In genomic region chr9:136683755-136684154, GRCh38 we compare ENCODE assay signal across 28 cellular contexts. TPM values are rescaled to one million over a fixed set of nuclear protein-coding genes. Genes with fewer than 3 reads are reported as not detected.
DNase-seq lines count a peak whose midpoint lies in the region; ATAC-seq, FAIRE-seq and TF ChIP-seq lines count a peak whose summit lies in the region.
"Had no signal": no experiment of that assay in that cellular context is flagged by ENCODE, and none has a peak within 500 bp of the region (broad histone marks: within the 10 kb centered on the region; RNA-seq: fewer than 3 reads in every experiment).

No MANE protein-coding gene starts in this region.

- H3K27ac ChIP-seq in K562 (ENCODE audit: extremely low read depth, low read depth, low read length) (no peak overlapping the region), subcutaneous abdominal adipose tissue (ENCODE audit: low read depth, low read length) (peak overlapping the region; percentile 86), MM.1S (ENCODE audit: low read length) (no peak overlapping the region)
- H3K27ac ChIP-seq: RWPE1, SK-N-MC had no signal

- BruUV-seq in K562 (replicated peaks; lab: Mats Ljungman, UMichigan): no TSS peak

- TF ChIP-seq CTCF in natural killer cell (IDR thresholded peaks at IDR 0.05): no peak
- no peak for TF ChIP-seq CTCF in K562 (IDR thresholded peaks at IDR 0.05 in 2 of 3, conservative IDR thresholded peaks at IDR 0.05 in 1 of 3; ENCODE audit: insufficient read depth in 2 of 3, low read depth in 1 of 3, low read length in 3 of 3)
- no peak for TF ChIP-seq CTCF in nephron (IDR thresholded peaks at IDR 0.05; ENCODE audit: unreplicated experiment in 3 of 3)
- TF ChIP-seq CTCF in MM.1S (IDR thresholded peaks at IDR 0.05; ENCODE audit: low read length): no peak

- TF ChIP-seq POLR2A in K562 (conservative IDR thresholded peaks at IDR 0.05): no peak

- H3K4me1 Mint-ChIP-seq in natural killer cell: peaks cover 7 to 18% of the 10 kb centered on the region in 2 donors
- peaks cover 0 to 8% of the 10 kb centered on the region in 2 donors for H3K4me1 Mint-ChIP-seq in natural killer cell treated with Interleukin-12 subunit alpha and Interleukin-12 subunit beta and Interleukin-15 and Interleukin-18, amount 100 ng/mL, for 72 hours (ENCODE audit: low read depth in 2 of 2)
- no peaks in the 10 kb centered on the region for H3K4me1 Mint-ChIP-seq in nephron

- H3K27me3 ChIP-seq in K562 (ENCODE audit: control insufficient read depth in 2 of 2, insufficient read depth in 2 of 2, low read length in 2 of 2): no peaks in the 10 kb centered on the region
- H3K27me3 ChIP-seq in subcutaneous abdominal adipose tissue (ENCODE audit: control insufficient read depth in 5 of 5, insufficient read depth in 4 of 5, low read length in 5 of 5): no peaks in the 10 kb centered on the region
- peaks cover 91% of the 10 kb centered on the region for H3K27me3 ChIP-seq in MM.1S (replicated peaks; ENCODE audit: insufficient read depth, low read length)

- no peak overlapping the region for H2AFZ ChIP-seq in K562 (ENCODE audit: low read depth, low read length)
- no peak overlapping the region for H2AFZ ChIP-seq in MM.1S (ENCODE audit: low read length)
- H2AFZ ChIP-seq: GM23338 had no signal

- H3K9me3 ChIP-seq in K562 (replicated peaks; ENCODE audit: control insufficient read depth, insufficient read depth, low read depth, low read length) (no peaks in the 10 kb centered on the region), subcutaneous abdominal adipose tissue (ENCODE audit: control insufficient read depth in 5 of 5, low read length in 5 of 5) (no peaks in the 10 kb centered on the region), MM.1S (replicated peaks; ENCODE audit: insufficient read depth, low read length) (no peaks in the 10 kb centered on the region)
- H3K9me3 ChIP-seq: Caco-2, HAP-1 had no signal

- H3K36me3 ChIP-seq in K562 (ENCODE audit: control insufficient read depth, insufficient read depth, low read length) (peaks cover 20% of the 10 kb centered on the region; the same call in 1 of the 3 replicates), subcutaneous abdominal adipose tissue (ENCODE audit: control insufficient read depth in 5 of 5, insufficient read depth in 5 of 5, low read length in 5 of 5) (peaks cover 0 to 11% (median 0%) of the 10 kb centered on the region in 5 donors), MM.1S (replicated peaks; ENCODE audit: insufficient read depth, low read length) (no peaks in the 10 kb centered on the region)
- H3K36me3 ChIP-seq: HAP-1 had no signal

- intact Hi-C loops in natural killer cell (cut with micrococcal nuclease) (no loop called here), K562 (cut with micrococcal nuclease) (no loop called here)

- peaks cover 10 to 83% of the 10 kb centered on the region in 2 experiments; a peak in 4 of 5 replicates for H3K4me1 ChIP-seq in K562 (replicated peaks in 1 of 2; ENCODE audit: control insufficient read depth in 2 of 2, insufficient read depth in 2 of 2, low read length in 2 of 2)
- peaks cover 3 to 91% (median 86%) of the 10 kb centered on the region in 5 donors for H3K4me1 ChIP-seq in subcutaneous abdominal adipose tissue (ENCODE audit: control insufficient read depth in 5 of 5, insufficient read depth in 5 of 5, low read length in 5 of 5)
- H3K4me1 ChIP-seq in MM.1S (ENCODE audit: low read length): no peaks in the 10 kb centered on the region

- peaks cover 6% of the 10 kb centered on the region for H3K9me1 ChIP-seq in K562 (ENCODE audit: control insufficient read depth, insufficient read depth, low read length)

- FAIRE-seq in K562 (lab: Jason Lieb, UNC): no peak
- FAIRE-seq: G401.6 had no signal

- H4K20me1 ChIP-seq in K562 (replicated peaks; ENCODE audit: control insufficient read depth, insufficient read depth, low read length) (peaks cover 6% of the 10 kb centered on the region; the same call in 1 of the 2 replicates), MM.1S (ENCODE audit: insufficient read depth, low read length) (no peaks in the 10 kb centered on the region)

- H3K27me3 Mint-ChIP-seq in natural killer cell (ENCODE audit: low read depth in 2 of 2): no peaks in the 10 kb centered on the region
- no peaks in the 10 kb centered on the region for H3K27me3 Mint-ChIP-seq in natural killer cell treated with Interleukin-12 subunit alpha and Interleukin-12 subunit beta and Interleukin-15 and Interleukin-18, amount 100 ng/mL, for 72 hours
- no peaks in the 10 kb centered on the region for H3K27me3 Mint-ChIP-seq in nephron (ENCODE audit: low read depth)
- H3K27me3 Mint-ChIP-seq: IgD-negative memory B cell had no signal

- H3F3A ChIP-seq in MM.1S (ENCODE audit: insufficient read depth, low read length): no peaks in the 10 kb centered on the region

- no peaks in the 10 kb centered on the region for H3K36me3 Mint-ChIP-seq in natural killer cell
- no peaks in the 10 kb centered on the region for H3K36me3 Mint-ChIP-seq in natural killer cell treated with Interleukin-12 subunit alpha and Interleukin-12 subunit beta and Interleukin-15 and Interleukin-18, amount 100 ng/mL, for 72 hours
- no peaks in the 10 kb centered on the region for H3K36me3 Mint-ChIP-seq in nephron (ENCODE audit: low read depth)
- H3K36me3 Mint-ChIP-seq: CD8-positive, alpha-beta T cell; IgD-negative memory B cell had no signal

- H3K4me3 Mint-ChIP-seq in natural killer cell (peak overlapping the region; percentile 25), nephron (peak overlapping the region in 2 of 3 experiments; percentile 38 to 41)
- no peak overlapping the region for H3K4me3 Mint-ChIP-seq in natural killer cell treated with Interleukin-12 subunit alpha and Interleukin-12 subunit beta and Interleukin-15 and Interleukin-18, amount 100 ng/mL, for 72 hours
- H3K4me3 Mint-ChIP-seq: CD8-positive, alpha-beta T cell; GM23338; HFFc6 had no signal

- H3K9ac ChIP-seq in K562 (ENCODE audit: insufficient read depth in 1 of 2, low read depth in 2 of 2, low read length in 2 of 2) (peak overlapping the region in 1 of 2 experiments; percentile 47; a peak in 2 of 4 replicates), subcutaneous abdominal adipose tissue (ENCODE audit: low read length in 5 of 5) (peak overlapping the region in 3 of 5 donors; percentile 49 to 97 (median 88)), MM.1S (ENCODE audit: low read length) (no peak overlapping the region)

- in situ Hi-C loops in K562 (cut with MboI): no loop called here

- H3K4me2 ChIP-seq in K562 (ENCODE audit: insufficient read depth, low read length) (no peak overlapping the region), MM.1S (ENCODE audit: low read depth, low read length) (no peak overlapping the region)
- H3K4me2 ChIP-seq: GM23338 had no signal

- H3K9me3 Mint-ChIP-seq in natural killer cell (no peaks in the 10 kb centered on the region), nephron (no peaks in the 10 kb centered on the region)
- no peaks in the 10 kb centered on the region for H3K9me3 Mint-ChIP-seq in natural killer cell treated with Interleukin-12 subunit alpha and Interleukin-12 subunit beta and Interleukin-15 and Interleukin-18, amount 100 ng/mL, for 72 hours
- H3K9me3 Mint-ChIP-seq: CD8-positive, alpha-beta T cell; GM23338; HFFc6; IgD-negative memory B cell had no signal

- no peak for DNase-seq in natural killer cell
- DNase-seq in natural killer cell treated with Interleukin-12 subunit alpha and Interleukin-12 subunit beta and Interleukin-15 and Interleukin-18, amount 100 ng/mL, for 72 hours (ENCODE audit: low spot score): no peak
- no peak for DNase-seq in K562 (ENCODE audit: extremely low read depth in 1 of 4, low spot score in 3 of 4)
- DNase-seq in MM.1S: no peak
- DNase-seq in HT-29 (ENCODE audit: low spot score): no peak
- no peak for DNase-seq in NOMO-1 treated with dmso at 0.1 percent for 144 hours (lab: John Stamatoyannopoulos, UW; ENCODE audit: unreplicated experiment)
- DNase-seq: C1 segment of cervical spinal cord; Caco-2; CD8-positive, alpha-beta T cell; HFFc6; NCI-H1105; NCI-H146; NCI-H1930; NCI-H446 treated with DMSO at 0.1 percent for 48 hours; NCI-H526 treated with DMSO at 0.1 percent for 48 hours; SHP77 treated with DMSO at 0.1 percent for 48 hours had no signal

- 94% methylated on average over 13 of the region's 14 CpGs for WGBS in K562 (ENCODE audit: insufficient coverage, low coverage, missing lambda C conversion rate)

- H3K9me2 ChIP-seq in MM.1S (replicated peaks; ENCODE audit: insufficient read depth, low read length): no peaks in the 10 kb centered on the region

- CTCF ChIA-PET in K562 (lab: Yijun Ruan, JAX; ENCODE audit: low intra/inter-chr PET ratio): no interaction called here

- no peak for TF ChIP-seq EP300 in K562 (IDR thresholded peaks at IDR 0.05; ENCODE audit: low read length)

- ATAC-seq in natural killer cell (no peak), K562 (no peak)
- ATAC-seq in natural killer cell treated with Interleukin-12 subunit alpha and Interleukin-12 subunit beta and Interleukin-15 and Interleukin-18, amount 100 ng/mL, for 72 hours: no peak
- ATAC-seq: CD8-positive, alpha-beta T cell; GM23338; Panc1 had no signal

- no peak for TF ChIP-seq RAD21 in K562 (CRISPR knock-in tag; conservative IDR thresholded peaks at IDR 0.05 in 1 of 2, IDR thresholded peaks at IDR 0.05 in 1 of 2)

- POLR2A ChIA-PET in K562 (lab: Yijun Ruan, JAX): interaction anchor here (0.7 to 2.4 kb wide), 4 partner anchors 11 to 32 kb away, joined by 3 to 11 read pairs (median 4); partner anchors contain the start of gene EGFL7

- peaks cover 68% of the 10 kb centered on the region for H3K79me2 ChIP-seq in K562 (ENCODE audit: control insufficient read depth, insufficient read depth, low read length)
- no peaks in the 10 kb centered on the region for H3K79me2 ChIP-seq in MM.1S (ENCODE audit: low read length)

- no peak overlapping the region for H3K27ac Mint-ChIP-seq in natural killer cell
- H3K27ac Mint-ChIP-seq in natural killer cell treated with Interleukin-12 subunit alpha and Interleukin-12 subunit beta and Interleukin-15 and Interleukin-18, amount 100 ng/mL, for 72 hours: no peak overlapping the region
- H3K27ac Mint-ChIP-seq in nephron: no peak overlapping the region
- H3K27ac Mint-ChIP-seq: CD8-positive, alpha-beta T cell; GM23338; HFFc6; IgD-negative memory B cell had no signal

- H3K4me3 ChIP-seq in K562: no peak overlapping the region
- peak overlapping the region; percentile 70 to 93 (median 79) for H3K4me3 ChIP-seq in subcutaneous abdominal adipose tissue (ENCODE audit: low read depth in 1 of 5, low read length in 5 of 5)
- H3K4me3 ChIP-seq in MM.1S (ENCODE audit: low read length): no peak overlapping the region
- H3K4me3 ChIP-seq: GM23338, HAP-1, SK-N-MC had no signal

RNA-seq across cellular contexts. Expression of gene AGPAT2, which starts 3.5 kb away (rescaled TPM):
- total RNA-seq in natural killer cell: 10 to 100 TPM; 10.3 to 19.4 (median 12.0) TPM
- total RNA-seq in natural killer cell treated with Interleukin-12 subunit alpha and Interleukin-12 subunit beta and Interleukin-15 and Interleukin-18, amount 100 ng/mL, for 72 hours: 1 to 10 TPM; 6.1 to 8.9 TPM
- 18.6 and 52.7 TPM in 2 replicates for total RNA-seq in K562 (2011; cell fraction: chromatin; rRNA removed; ENCODE audit: low replicate concordance)
- total RNA-seq in K562 (2011; cell fraction: nucleolus; rRNA removed): 77.5 and 84.7 TPM in 2 replicates
- 39.6 and 45.3 TPM in 2 replicates for total RNA-seq in K562 (2011; cell fraction: nucleoplasm; rRNA removed)
- total RNA-seq in K562 (2014; rRNA removed): 45.5 and 56.5 TPM in 2 replicates
- 7.2 and 8.5 TPM in 2 replicates for total RNA-seq in K562 (2014; rRNA removed; fragmentation: Illumina TruSeq; extraction: Trizol)
- 27.7 and 31.8 TPM in 2 replicates for total RNA-seq in K562 (2015; rRNA removed; fragmentation: Illumina TruSeq; extraction: Trizol)
- 52.6 and 54.5 TPM in 2 replicates for total RNA-seq in K562 (2021)
- polyA plus RNA-seq in K562 (2011; rRNA removed): 17.3 and 25.4 TPM in 2 replicates
- polyA plus RNA-seq in K562 (2011; cell fraction: cytosol; rRNA removed): 37.8 and 64.3 TPM in 2 replicates
- 26.1 and 33.3 TPM in 2 replicates for polyA plus RNA-seq in K562 (2011; cell fraction: nucleus; rRNA removed)
- 34.3 and 52.5 TPM in 2 replicates for polyA plus RNA-seq in K562 (2012)
- 23.9 and 38.6 TPM in 2 replicates for polyA plus RNA-seq in K562 (2014; fragmentation: Illumina TruSeq; extraction: Trizol)
- under 1 TPM; 0.13 to 0.45 TPM for polyA plus RNA-seq in K562 (2014; fragmentation: Nextera tagmentation; extraction: Ambion mirVana)
- 47.1 and 51.9 TPM in 2 replicates for polyA plus RNA-seq in K562 (2014; rRNA removed)
- polyA minus RNA-seq in K562 (2011; rRNA and poly(A)+ RNA removed): 10.0 and 12.2 TPM in 2 replicates
- 19.5 and 23.0 TPM in 2 replicates for polyA minus RNA-seq in K562 (2011; cell fraction: cytosol; rRNA and poly(A)+ RNA removed)
- 21.4 and 30.0 TPM in 2 replicates for polyA minus RNA-seq in K562 (2011; cell fraction: nucleus; rRNA and poly(A)+ RNA removed)
- total RNA-seq in HT-29 (2014; rRNA removed; shearing (Covaris generic)): 160 and 167 TPM in 2 replicates

RNA-seq across cellular contexts. Expression of gene EGFL7, which starts 21.0 kb away (rescaled TPM):
- under 1 TPM; 0.28 to 0.47 (median 0.29) TPM for total RNA-seq in natural killer cell
- under 1 TPM; 0.36 to 0.52 TPM for total RNA-seq in natural killer cell treated with Interleukin-12 subunit alpha and Interleukin-12 subunit beta and Interleukin-15 and Interleukin-18, amount 100 ng/mL, for 72 hours
- 149 and 838 TPM in 2 replicates for total RNA-seq in K562 (2011; cell fraction: chromatin; rRNA removed; ENCODE audit: low replicate concordance)
- 1,169 and 1,462 TPM in 2 replicates for total RNA-seq in K562 (2011; cell fraction: nucleolus; rRNA removed)
- total RNA-seq in K562 (2011; cell fraction: nucleoplasm; rRNA removed): 493 and 520 TPM in 2 replicates
- 217 and 294 TPM in 2 replicates for total RNA-seq in K562 (2014; rRNA removed)
- 6.6 and 10.2 TPM in 2 replicates for total RNA-seq in K562 (2014; rRNA removed; fragmentation: Illumina TruSeq; extraction: Trizol)
- 55.3 and 55.5 TPM in 2 replicates for total RNA-seq in K562 (2015; rRNA removed; fragmentation: Illumina TruSeq; extraction: Trizol)
- total RNA-seq in K562 (2021): 213 and 225 TPM in 2 replicates
- polyA plus RNA-seq in K562 (2011; rRNA removed): 220 and 305 TPM in 2 replicates
- 390 and 1,175 TPM in 2 replicates for polyA plus RNA-seq in K562 (2011; cell fraction: cytosol; rRNA removed)
- polyA plus RNA-seq in K562 (2011; cell fraction: nucleus; rRNA removed): 1,734 and 4,262 TPM in 2 replicates
- polyA plus RNA-seq in K562 (2012): 148 and 194 TPM in 2 replicates
- polyA plus RNA-seq in K562 (2014; fragmentation: Illumina TruSeq; extraction: Trizol): 16.3 and 110 TPM in 2 replicates
- polyA plus RNA-seq in K562 (2014; fragmentation: Nextera tagmentation; extraction: Ambion mirVana): 10 to 100 TPM in 1 of 2 experiments, 1 to 10 TPM in 1; 1.5 to 10.9 TPM
- polyA plus RNA-seq in K562 (2014; rRNA removed): 286 and 294 TPM in 2 replicates
- 33.5 and 52.0 TPM in 2 replicates for polyA minus RNA-seq in K562 (2011; rRNA and poly(A)+ RNA removed)
- polyA minus RNA-seq in K562 (2011; cell fraction: cytosol; rRNA and poly(A)+ RNA removed): 222 and 294 TPM in 2 replicates
- polyA minus RNA-seq in K562 (2011; cell fraction: nucleus; rRNA and poly(A)+ RNA removed): 630 and 998 TPM in 2 replicates
- total RNA-seq in HT-29 (2014; rRNA removed; shearing (Covaris generic)): 3.2 and 6.4 TPM in 2 replicates
- total RNA-seq: CD8-positive, alpha-beta T cell; OCI-LY7 had no signal
- polyA plus RNA-seq: IgD-negative memory B cell had no signal

RNA-seq across cellular contexts. Expression of gene DIPK1B, which starts 28.6 kb away (rescaled TPM):
- total RNA-seq in natural killer cell (under 1 TPM in 2 of 3 donors, not detected in 1; 0.31 to 0.39 TPM), K562 (2014; rRNA removed) (22.3 and 25.2 TPM in 2 replicates), K562 (2014; rRNA removed; fragmentation: Illumina TruSeq; extraction: Trizol) (2.8 TPM in 2 replicates), K562 (2015; rRNA removed; fragmentation: Illumina TruSeq; extraction: Trizol) (5.9 and 7.4 TPM in 2 replicates), K562 (2021) (20.4 TPM in 2 replicates)
- not detected for total RNA-seq in natural killer cell treated with Interleukin-12 subunit alpha and Interleukin-12 subunit beta and Interleukin-15 and Interleukin-18, amount 100 ng/mL, for 72 hours
- 11.8 and 45.1 TPM in 2 replicates for total RNA-seq in K562 (2011; cell fraction: chromatin; rRNA removed; ENCODE audit: low replicate concordance)
- 39.9 and 47.9 TPM in 2 replicates for total RNA-seq in K562 (2011; cell fraction: nucleolus; rRNA removed)
- total RNA-seq in K562 (2011; cell fraction: nucleoplasm; rRNA removed): 25.8 and 26.4 TPM in 2 replicates
- polyA plus RNA-seq in K562 (2011; rRNA removed) (11.4 and 20.2 TPM in 2 replicates), K562 (2014; fragmentation: Illumina TruSeq; extraction: Trizol) (4.2 and 6.8 TPM in 2 replicates), K562 (2014; fragmentation: Nextera tagmentation; extraction: Ambion mirVana) (under 1 TPM; 0.08 to 0.21 TPM), K562 (2014; rRNA removed) (20.5 and 21.2 TPM in 2 replicates)
- polyA plus RNA-seq in K562 (2011; cell fraction: cytosol; rRNA removed): 26.7 and 64.0 TPM in 2 replicates
- 41.8 and 57.7 TPM in 2 replicates for polyA plus RNA-seq in K562 (2011; cell fraction: nucleus; rRNA removed)
- 9.0 and 14.4 TPM in 2 replicates for polyA plus RNA-seq in K562 (2012)
- polyA minus RNA-seq in K562 (2011; rRNA and poly(A)+ RNA removed): 3.7 and 4.5 TPM in 2 replicates
- 13.1 and 14.0 TPM in 2 replicates for polyA minus RNA-seq in K562 (2011; cell fraction: cytosol; rRNA and poly(A)+ RNA removed)
- 9.0 and 9.8 TPM in 2 replicates for polyA minus RNA-seq in K562 (2011; cell fraction: nucleus; rRNA and poly(A)+ RNA removed)
- not detected in 2 replicates for total RNA-seq in HT-29 (2014; rRNA removed; shearing (Covaris generic))
- total RNA-seq: HFFc6 had no signal

RNA-seq across cellular contexts. Expression of gene LCN10, which starts 59.0 kb away (rescaled TPM):
- total RNA-seq in natural killer cell: not detected
- under 1 TPM; 0.21 to 0.45 TPM for total RNA-seq in natural killer cell treated with Interleukin-12 subunit alpha and Interleukin-12 subunit beta and Interleukin-15 and Interleukin-18, amount 100 ng/mL, for 72 hours
- 0.44 TPM in 1 of 2 replicates, not detected in the other for total RNA-seq in K562 (2011; cell fraction: chromatin; rRNA removed; ENCODE audit: low replicate concordance)
- 0.17 and 0.26 TPM in 2 replicates for total RNA-seq in K562 (2011; cell fraction: nucleolus; rRNA removed)
- 0.44 TPM in 1 of 2 replicates, not detected in the other for total RNA-seq in K562 (2011; cell fraction: nucleoplasm; rRNA removed)
- total RNA-seq in K562 (2014; rRNA removed): 0.12 TPM in 1 of 2 replicates, not detected in the other
- total RNA-seq in K562 (2014; rRNA removed; fragmentation: Illumina TruSeq; extraction: Trizol): not detected in 2 replicates
- 0.11 TPM in 1 of 2 replicates, not detected in the other for total RNA-seq in K562 (2015; rRNA removed; fragmentation: Illumina TruSeq; extraction: Trizol)
- total RNA-seq in K562 (2021): 0.29 TPM in 1 of 2 replicates, not detected in the other
- polyA plus RNA-seq in K562 (2011; rRNA removed): 0.11 and 0.14 TPM in 2 replicates
- polyA plus RNA-seq in K562 (2011; cell fraction: cytosol; rRNA removed): 0.35 and 0.42 TPM in 2 replicates
- 0.10 and 1.1 TPM in 2 replicates for polyA plus RNA-seq in K562 (2011; cell fraction: nucleus; rRNA removed)
- 0.14 TPM in 1 of 2 replicates, not detected in the other for polyA plus RNA-seq in K562 (2012)
- polyA plus RNA-seq in K562 (2014; fragmentation: Illumina TruSeq; extraction: Trizol): 0.11 and 0.21 TPM in 2 replicates
- polyA plus RNA-seq in K562 (2014; fragmentation: Nextera tagmentation; extraction: Ambion mirVana): under 1 TPM in 1 of 2 experiments, not detected in 1; 0.10 TPM
- polyA plus RNA-seq in K562 (2014; rRNA removed): 0.16 TPM in 1 of 2 replicates, not detected in the other
- polyA minus RNA-seq in K562 (2011; rRNA and poly(A)+ RNA removed): 0.14 TPM in 1 of 2 replicates, not detected in the other
- polyA minus RNA-seq in K562 (2011; cell fraction: cytosol; rRNA and poly(A)+ RNA removed): not detected in 2 replicates
- 0.40 TPM in 1 of 2 replicates, not detected in the other for polyA minus RNA-seq in K562 (2011; cell fraction: nucleus; rRNA and poly(A)+ RNA removed)
- not detected in 2 replicates for total RNA-seq in HT-29 (2014; rRNA removed; shearing (Covaris generic))
- total RNA-seq: A172, Caco-2, HFFc6, OCI-LY7 had no signal
- polyA plus RNA-seq: AG04450 had no signal

Comparison
In these comparisons a context has a peak if more than half of its experiments do, and no peak if none do; other contexts are left out.
1. H3K4me3 ChIP-seq: peak in subcutaneous abdominal adipose tissue (5 of 5); none in K562 (single experiment) and MM.1S (single experiment).